ENCODE assay signal across 12 cellular contexts in the genomic region with DNA sequence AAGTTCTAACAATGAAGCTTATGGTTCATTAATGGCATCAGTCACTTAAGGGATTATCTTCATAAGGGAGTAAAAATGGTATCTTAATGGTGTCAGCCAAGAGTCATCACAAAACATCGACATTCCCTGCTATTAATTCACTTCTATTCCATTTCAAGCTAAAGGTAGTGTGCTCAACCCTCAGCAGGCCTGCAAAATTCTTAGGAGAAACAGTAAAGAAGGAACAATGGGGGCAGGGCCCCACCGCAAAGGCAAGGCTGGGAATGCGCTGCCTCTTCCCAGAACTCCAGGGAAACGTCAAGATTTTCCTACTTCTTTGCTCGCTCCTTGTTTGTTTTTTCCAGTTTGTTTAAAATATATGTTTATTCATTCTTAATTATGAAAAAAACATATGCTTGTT.
DNase-seq lines count a peak whose midpoint lies in the region; ATAC-seq and TF ChIP-seq lines count a peak whose summit lies in the region.
"Had no signal": no experiment of that assay in that cellular context is flagged by ENCODE, and none has a peak within 500 bp of the region (broad histone marks: within the 10 kb centered on the region; RNA-seq: fewer than 3 reads in every experiment).

No MANE protein-coding gene starts in this region.

- peaks cover 2% of the 10 kb centered on the region for H3K4me1 Mint-ChIP-seq in activated CD8-positive, alpha-beta T cell treated with anti-CD3 and anti-CD28 coated beads, Interleukin-2, amount 10 ng/mL, durations not matched to agents 7 days and 5 days (ENCODE audit: low read depth)
- H3K4me1 Mint-ChIP-seq in activated T-helper 1 cell treated with anti-CD3 and anti-CD28 coated beads, Interleukin-12 subunit alpha, Interleukin-12 subunit beta, Interleukin-2, Interleukin-4 antibody, amounts not matched to agents 30 ng/mL and 10 ng/mL and 1 ng/mL, durations not matched to agents 14 hours and 24 hours and 36 hours (ENCODE audit: low read depth), result no peaks in the 10 kb centered on the region

- POLR2A ChIA-PET in activated CD8-positive, alpha-beta T cell treated with anti-CD3 and anti-CD28 coated beads, Interleukin-2, amount 10 ng/mL, durations not matched to agents 7 days and 5 days (lab: Charles Lee), result no interaction called here

- peaks cover 19% of the 10 kb centered on the region for H3K27me3 Mint-ChIP-seq in activated CD8-positive, alpha-beta T cell treated with anti-CD3 and anti-CD28 coated beads, Interleukin-2, amount 10 ng/mL, durations not matched to agents 7 days and 5 days (ENCODE audit: low read depth)
- H3K27me3 Mint-ChIP-seq in activated T-helper 1 cell treated with anti-CD3 and anti-CD28 coated beads, Interleukin-12 subunit alpha, Interleukin-12 subunit beta, Interleukin-2, Interleukin-4 antibody, amounts not matched to agents 30 ng/mL and 10 ng/mL and 1 ng/mL, durations not matched to agents 14 hours and 24 hours and 36 hours (ENCODE audit: insufficient read depth), result peaks cover 19% of the 10 kb centered on the region

- DNase-seq in heart left ventricle (no peak), Right ventricle myocardium inferior (ENCODE audit: missing footprints) (no peak), mammary epithelial cell (no peak), aorta (no peak)
- no peak for DNase-seq in stimulated activated CD4-positive, alpha-beta T cell treated with anti-CD3 and anti-CD28 coated beads, Interleukin-2, amount 100 ng/mL, for 24 hours
- DNase-seq in activated CD8-positive, alpha-beta T cell treated with anti-CD3 and anti-CD28 coated beads, Interleukin-2, amount 10 ng/mL, durations not matched to agents 7 days and 5 days, result no peak
- no peak for DNase-seq in activated T-helper 1 cell treated with anti-CD3 and anti-CD28 coated beads, Interleukin-12 subunit alpha, Interleukin-12 subunit beta, Interleukin-2, Interleukin-4 antibody, amounts not matched to agents 30 ng/mL and 10 ng/mL and 1 ng/mL, durations not matched to agents 14 hours and 24 hours and 36 hours (ENCODE audit: low spot score)

- H3K4me1 ChIP-seq in heart left ventricle (peaks cover 0 to 26% (median 13%) of the 10 kb centered on the region in 12 donors), mammary epithelial cell (ENCODE audit: insufficient read depth, low read length) (peaks cover 13% of the 10 kb centered on the region), muscle layer of duodenum (ENCODE audit: control insufficient read depth in 1 of 2, insufficient read depth in 2 of 2, low read length in 2 of 2) (peaks cover 0 to 11% of the 10 kb centered on the region in 2 donors), aorta (ENCODE audit: control insufficient read depth in 1 of 2, insufficient read depth in 2 of 2, low read length in 2 of 2) (peaks cover 0 to 3% of the 10 kb centered on the region in 2 donors)

- dilution Hi-C loops in mammary epithelial cell (cut with HindIII; ENCODE audit: low sequenced_read_pairs), result no loop called here

- intact Hi-C loops in heart left ventricle (cut with DNase I), result loop anchor here in 5 of 10 donors (2.0 to 10.0 kb wide), 4 partner anchors 194 to 274 kb away; no protein-coding TSS in a partner anchor
- intact Hi-C loops in Right ventricle myocardium inferior (cut with DNase I), result loop anchor here (2.0 kb wide), 1 partner anchor 284 kb away; no protein-coding TSS in a partner anchor
- intact Hi-C loops in mammary epithelial cell (cut with micrococcal nuclease), result loop anchor here (1.0 to 10.0 kb wide), 6 partner anchors 36 to 706 kb away; no protein-coding TSS in a partner anchor
- intact Hi-C loops in aorta (cut with DNase I), result loop anchor here (2.0 to 10.0 kb wide), 3 partner anchors 194 to 256 kb away; no protein-coding TSS in a partner anchor
- intact Hi-C loops in activated T-helper 1 cell treated with anti-CD3 and anti-CD28 coated beads, Interleukin-12 subunit alpha, Interleukin-12 subunit beta, Interleukin-2, Interleukin-4 antibody, amounts not matched to agents 30 ng/mL and 10 ng/mL and 1 ng/mL, durations not matched to agents 14 hours and 24 hours and 36 hours (cut with micrococcal nuclease), result loop anchor here (1.0 kb wide), 2 partner anchors 253 to 284 kb away; no protein-coding TSS in a partner anchor

- H3K36me3 ChIP-seq in heart left ventricle (no peaks in the 10 kb centered on the region), mammary epithelial cell (ENCODE audit: insufficient read depth, low read length) (no peaks in the 10 kb centered on the region), muscle layer of duodenum (ENCODE audit: control insufficient read depth in 1 of 2, insufficient read depth in 2 of 2, low read length in 2 of 2) (no peaks in the 10 kb centered on the region), aorta (ENCODE audit: control insufficient read depth in 1 of 2, insufficient read depth in 2 of 2, low read length in 1 of 2) (no peaks in the 10 kb centered on the region)

- H3K4me3 ChIP-seq in heart left ventricle (peak overlapping the region in 10 of 12 donors; percentile 17 to 54 (median 40)), mammary epithelial cell (replicated peaks in 1 of 3; ENCODE audit: insufficient read depth in 1 of 3, low read depth in 2 of 3, low read length in 3 of 3) (peak overlapping the region in 1 of 3 experiments; percentile 19), muscle layer of duodenum (ENCODE audit: low read depth in 1 of 2, low read length in 2 of 2) (peak overlapping the region; percentile 19 to 21), aorta (ENCODE audit: low read length in 2 of 2) (peak overlapping the region; percentile 15 to 38)
- H3K4me3 ChIP-seq: GM12878 had no signal

- no peak for TF ChIP-seq POLR2A in heart left ventricle (IDR thresholded peaks at IDR 0.05)

- 44 to 57% (median 48%) methylated on average over 5 of the region's 5 CpGs for WGBS in heart left ventricle, 4 donors
- WGBS in mammary epithelial cell (ENCODE audit: low coverage, missing lambda C conversion rate), result 61% methylated on average over 5 of the region's 5 CpGs
- 32 to 38% methylated on average over 5 of the region's 5 CpGs for WGBS in aorta, 2 donors

- H3K27ac ChIP-seq in heart left ventricle (no peak overlapping the region), mammary epithelial cell (ENCODE audit: insufficient read depth, low read depth, low read length) (no peak overlapping the region), muscle layer of duodenum (ENCODE audit: low read length) (no peak overlapping the region), aorta (ENCODE audit: low read depth in 1 of 2, low read length in 2 of 2) (no peak overlapping the region)
- H3K27ac ChIP-seq: HL-60 had no signal

- ATAC-seq in heart left ventricle (no peak), Right ventricle myocardium inferior (no peak), aorta (ENCODE audit: low FRiP score) (no peak)
- ATAC-seq in activated CD8-positive, alpha-beta T cell treated with anti-CD3 and anti-CD28 coated beads, Interleukin-2, amount 10 ng/mL, durations not matched to agents 7 days and 5 days, result no peak

- H3K4me3 Mint-ChIP-seq in activated CD8-positive, alpha-beta T cell treated with anti-CD3 and anti-CD28 coated beads, Interleukin-2, amount 10 ng/mL, durations not matched to agents 7 days and 5 days, result no peak overlapping the region
- no peak overlapping the region for H3K4me3 Mint-ChIP-seq in activated T-helper 1 cell treated with anti-CD3 and anti-CD28 coated beads, Interleukin-12 subunit alpha, Interleukin-12 subunit beta, Interleukin-2, Interleukin-4 antibody, amounts not matched to agents 30 ng/mL and 10 ng/mL and 1 ng/mL, durations not matched to agents 14 hours and 24 hours and 36 hours
- H3K4me3 Mint-ChIP-seq: T-helper 2 cell treated with Interferon-gamma antibody and Interleukin-4, amounts not matched to agents 5 μg/mL and 100 μg/mL, for 36 hours had no signal

- no peak overlapping the region for H3K27ac Mint-ChIP-seq in activated CD8-positive, alpha-beta T cell treated with anti-CD3 and anti-CD28 coated beads, Interleukin-2, amount 10 ng/mL, durations not matched to agents 7 days and 5 days
- no peak overlapping the region for H3K27ac Mint-ChIP-seq in activated T-helper 1 cell treated with anti-CD3 and anti-CD28 coated beads, Interleukin-12 subunit alpha, Interleukin-12 subunit beta, Interleukin-2, Interleukin-4 antibody, amounts not matched to agents 30 ng/mL and 10 ng/mL and 1 ng/mL, durations not matched to agents 14 hours and 24 hours and 36 hours
- H3K27ac Mint-ChIP-seq: effector memory CD8-positive, alpha-beta T cell; T-helper 2 cell treated with Interferon-gamma antibody and Interleukin-4, amounts not matched to agents 5 μg/mL and 100 μg/mL, for 36 hours had no signal

- BruUV-seq in mammary epithelial cell (replicated peaks; lab: Mats Ljungman, UMichigan), result no TSS peak

- no peaks in the 10 kb centered on the region for H3K79me2 ChIP-seq in mammary epithelial cell (ENCODE audit: insufficient read depth, low read length)

- H4K20me1 ChIP-seq in mammary epithelial cell (ENCODE audit: insufficient read depth, low read length), result no peaks in the 10 kb centered on the region

- TF ChIP-seq CTCF in heart left ventricle (IDR thresholded peaks at IDR 0.05), result no peak
- TF ChIP-seq CTCF in mammary epithelial cell (conservative IDR thresholded peaks at IDR 0.05 in 1 of 2, IDR thresholded peaks at IDR 0.05 in 1 of 2; ENCODE audit: extremely low read depth in 1 of 2, insufficient read depth in 1 of 2, low read depth in 1 of 2, low read length in 2 of 2), result no peak

- in situ Hi-C loops in mammary epithelial cell (cut with MboI; ENCODE audit: low sequenced_read_pairs in 2 of 2), result loop anchor here in 1 of 2 donors (25.0 kb wide), 1 partner anchor 708 kb away; no protein-coding TSS in a partner anchor

- H2AFZ ChIP-seq in mammary epithelial cell (ENCODE audit: low read depth, low read length), result no peak overlapping the region

- H3K9me3 Mint-ChIP-seq in activated CD8-positive, alpha-beta T cell treated with anti-CD3 and anti-CD28 coated beads, Interleukin-2, amount 10 ng/mL, durations not matched to agents 7 days and 5 days (ENCODE audit: insufficient read depth), result no peaks in the 10 kb centered on the region
- H3K9me3 Mint-ChIP-seq in activated T-helper 1 cell treated with anti-CD3 and anti-CD28 coated beads, Interleukin-12 subunit alpha, Interleukin-12 subunit beta, Interleukin-2, Interleukin-4 antibody, amounts not matched to agents 30 ng/mL and 10 ng/mL and 1 ng/mL, durations not matched to agents 14 hours and 24 hours and 36 hours, result no peaks in the 10 kb centered on the region
- H3K9me3 Mint-ChIP-seq: effector memory CD8-positive, alpha-beta T cell; T-helper 2 cell treated with Interferon-gamma antibody and Interleukin-4, amounts not matched to agents 5 μg/mL and 100 μg/mL, for 36 hours had no signal

- H3K4me2 ChIP-seq in mammary epithelial cell (ENCODE audit: insufficient read depth, low read depth, low read length), result peak overlapping the region; percentile 81

- no peaks in the 10 kb centered on the region for H3K36me3 Mint-ChIP-seq in activated CD8-positive, alpha-beta T cell treated with anti-CD3 and anti-CD28 coated beads, Interleukin-2, amount 10 ng/mL, durations not matched to agents 7 days and 5 days (ENCODE audit: low read depth)
- H3K36me3 Mint-ChIP-seq in activated T-helper 1 cell treated with anti-CD3 and anti-CD28 coated beads, Interleukin-12 subunit alpha, Interleukin-12 subunit beta, Interleukin-2, Interleukin-4 antibody, amounts not matched to agents 30 ng/mL and 10 ng/mL and 1 ng/mL, durations not matched to agents 14 hours and 24 hours and 36 hours (ENCODE audit: low read depth), result no peaks in the 10 kb centered on the region

- CTCF ChIA-PET in mammary epithelial cell (lab: Charles Lee; ENCODE audit: low non-redundant PET), result no interaction called here
- CTCF ChIA-PET in activated CD8-positive, alpha-beta T cell treated with anti-CD3 and anti-CD28 coated beads, Interleukin-2, amount 10 ng/mL, durations not matched to agents 7 days and 5 days (lab: Charles Lee), result interaction anchor here (1.2 to 1.8 kb wide), 4 partner anchors 11 to 341 kb away, joined by 4 to 8 read pairs (median 6); no protein-coding TSS in a partner anchor

- H3K9me3 ChIP-seq in heart left ventricle (peaks cover 0 to 7% (median 0%) of the 10 kb centered on the region in 12 donors), mammary epithelial cell (replicated peaks; ENCODE audit: insufficient read depth, low read length) (peaks cover 2% of the 10 kb centered on the region), muscle layer of duodenum (ENCODE audit: control insufficient read depth in 1 of 2, low read length in 2 of 2) (no peaks in the 10 kb centered on the region), aorta (ENCODE audit: control insufficient read depth, low read length) (no peaks in the 10 kb centered on the region)

- H3K9ac ChIP-seq in mammary epithelial cell (ENCODE audit: insufficient read depth, low read length), result no peak overlapping the region

- peaks cover 0 to 14% (median 0%) of the 10 kb centered on the region in 9 donors for H3K27me3 ChIP-seq in heart left ventricle
- no peaks in the 10 kb centered on the region for H3K27me3 ChIP-seq in mammary epithelial cell (ENCODE audit: insufficient read depth, low read length)
- no peaks in the 10 kb centered on the region for H3K27me3 ChIP-seq in muscle layer of duodenum (ENCODE audit: low read depth, low read length)
- no peaks in the 10 kb centered on the region for H3K27me3 ChIP-seq in aorta (ENCODE audit: control insufficient read depth in 1 of 2, insufficient read depth in 2 of 2, low read length in 1 of 2)
